12 cellular contexts compared by ENCODE assay signal in genomic region chr2:162243305-162243693, GRCh38. TPM values are rescaled to one million over a fixed set of nuclear protein-coding genes. Genes with fewer than 3 reads are reported as not detected.
DNase-seq lines count a peak whose midpoint lies in the region; ATAC-seq, FAIRE-seq and TF ChIP-seq lines count a peak whose summit lies in the region.
"Had no signal": no experiment of that assay in that cellular context is flagged by ENCODE, and none has a peak within 500 bp of the region (broad histone marks: within the 10 kb centered on the region; RNA-seq: fewer than 3 reads in every experiment).

A gene with protein sequence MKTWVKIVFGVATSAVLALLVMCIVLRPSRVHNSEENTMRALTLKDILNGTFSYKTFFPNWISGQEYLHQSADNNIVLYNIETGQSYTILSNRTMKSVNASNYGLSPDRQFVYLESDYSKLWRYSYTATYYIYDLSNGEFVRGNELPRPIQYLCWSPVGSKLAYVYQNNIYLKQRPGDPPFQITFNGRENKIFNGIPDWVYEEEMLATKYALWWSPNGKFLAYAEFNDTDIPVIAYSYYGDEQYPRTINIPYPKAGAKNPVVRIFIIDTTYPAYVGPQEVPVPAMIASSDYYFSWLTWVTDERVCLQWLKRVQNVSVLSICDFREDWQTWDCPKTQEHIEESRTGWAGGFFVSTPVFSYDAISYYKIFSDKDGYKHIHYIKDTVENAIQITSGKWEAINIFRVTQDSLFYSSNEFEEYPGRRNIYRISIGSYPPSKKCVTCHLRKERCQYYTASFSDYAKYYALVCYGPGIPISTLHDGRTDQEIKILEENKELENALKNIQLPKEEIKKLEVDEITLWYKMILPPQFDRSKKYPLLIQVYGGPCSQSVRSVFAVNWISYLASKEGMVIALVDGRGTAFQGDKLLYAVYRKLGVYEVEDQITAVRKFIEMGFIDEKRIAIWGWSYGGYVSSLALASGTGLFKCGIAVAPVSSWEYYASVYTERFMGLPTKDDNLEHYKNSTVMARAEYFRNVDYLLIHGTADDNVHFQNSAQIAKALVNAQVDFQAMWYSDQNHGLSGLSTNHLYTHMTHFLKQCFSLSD (minus strand): TSS chr2:162243445. CDS start chr2:162243327, 118 bp downstream.

- no peak for TF ChIP-seq POLR2A in A549 (IDR thresholded peaks at IDR 0.05; ENCODE audit: low read length)

- H3K18ac ChIP-seq in neuronal stem cell (ENCODE audit: low read length), result no peak within 1 kb of the TSS

- peaks cover 9% of the 10 kb centered on the region; the same call in 1 of the 2 replicates for H3K36me3 ChIP-seq in RWPE2 (ENCODE audit: low read depth)
- H3K36me3 ChIP-seq in fibroblast of lung (ENCODE audit: control insufficient read depth, insufficient read depth, low read length), result peaks cover 4% of the 10 kb centered on the region
- no peaks in the 10 kb centered on the region for H3K36me3 ChIP-seq in neuronal stem cell (replicated peaks in 1 of 2; ENCODE audit: control insufficient read depth in 2 of 2, insufficient read depth in 2 of 2, low read length in 2 of 2)

- no peak within 1 kb of the TSS for H2BK12ac ChIP-seq in neuronal stem cell (ENCODE audit: low read length)

- H3K9me3 Mint-ChIP-seq in activated CD8-positive, alpha-beta T cell treated with anti-CD3 and anti-CD28 coated beads for 36 hours, result no peaks in the 10 kb centered on the region
- no peaks in the 10 kb centered on the region for H3K9me3 Mint-ChIP-seq in activated T-helper 2 cell treated with anti-CD3 and anti-CD28 coated beads, Interferon-gamma antibody, Interleukin-2, Interleukin-4, amounts not matched to agents 10 μg/mL and 5 μg/mL and 100 μg/mL, durations not matched to agents 14 hours and 24 hours and 36 hours
- H3K9me3 Mint-ChIP-seq: dendritic cell treated with granulocyte-macrophage colony-stimulating factor and Interleukin-4, amounts not matched to agents 40 ng/mL and 50 ng/mL, for 4 days had no signal

- no peak within 1 kb of the TSS for H3K4me3 Mint-ChIP-seq in activated CD8-positive, alpha-beta T cell treated with anti-CD3 and anti-CD28 coated beads for 36 hours
- H3K4me3 Mint-ChIP-seq in activated T-helper 2 cell treated with anti-CD3 and anti-CD28 coated beads, Interferon-gamma antibody, Interleukin-2, Interleukin-4, amounts not matched to agents 10 μg/mL and 5 μg/mL and 100 μg/mL, durations not matched to agents 14 hours and 24 hours and 36 hours (ENCODE audit: low read depth), result no peak within 1 kb of the TSS
- H3K4me3 Mint-ChIP-seq: dendritic cell treated with granulocyte-macrophage colony-stimulating factor and Interleukin-4, amounts not matched to agents 40 ng/mL and 50 ng/mL, for 4 days had no signal

- H2BK15ac ChIP-seq in neuronal stem cell (ENCODE audit: low read length), result no peak within 1 kb of the TSS

- DNase-seq in A549 (ENCODE audit: low read depth in 1 of 2, low spot score in 1 of 2), result no peak
- no peak for DNase-seq in RWPE2 (ENCODE audit: low spot score)
- DNase-seq in fibroblast of lung (ENCODE audit: low read depth in 2 of 2), result peak; percentile 86 to 93
- peak; percentile 23 for DNase-seq in neuronal stem cell (ENCODE audit: low spot score)
- no peak for DNase-seq in activated CD8-positive, alpha-beta T cell treated with anti-CD3 and anti-CD28 coated beads for 36 hours
- no peak for DNase-seq in NCI-H2196 treated with DMSO at 0.1 percent for 48 hours (lab: John Stamatoyannopoulos, UW; ENCODE audit: unreplicated experiment)
- no peak for DNase-seq in activated T-helper 2 cell treated with anti-CD3 and anti-CD28 coated beads, Interferon-gamma antibody, Interleukin-2, Interleukin-4, amounts not matched to agents 10 μg/mL and 5 μg/mL and 100 μg/mL, durations not matched to agents 14 hours and 24 hours and 36 hours (ENCODE audit: low spot score)
- DNase-seq: 8988T; activated CD4-positive, alpha-beta T cell treated with anti-CD3 and anti-CD28 coated beads, Interleukin-2, amount 50 U/mL, for 48 hours had no signal

- no peaks in the 10 kb centered on the region for H4K20me1 ChIP-seq in fibroblast of lung (ENCODE audit: control insufficient read depth, extremely low read depth, insufficient read depth, low read length)

- no peak within 1 kb of the TSS for H2BK120ac ChIP-seq in neuronal stem cell (ENCODE audit: low read depth, low read length)

- no peak within 1 kb of the TSS for H2BK5ac ChIP-seq in neuronal stem cell (ENCODE audit: low read length)

- H3K14ac ChIP-seq in neuronal stem cell (ENCODE audit: low read length), result no peak within 1 kb of the TSS

- peak within 1 kb of the TSS; percentile 67 for H3K9ac ChIP-seq in fibroblast of lung (ENCODE audit: insufficient read depth, low read length)
- no peak within 1 kb of the TSS for H3K9ac ChIP-seq in neuronal stem cell (ENCODE audit: low read depth, low read length, poor library complexity)

- intact Hi-C loops in activated CD8-positive, alpha-beta T cell treated with anti-CD3 and anti-CD28 coated beads for 36 hours (cut with micrococcal nuclease), result no loop called here
- intact Hi-C loops in activated T-helper 2 cell treated with anti-CD3 and anti-CD28 coated beads, Interferon-gamma antibody, Interleukin-2, Interleukin-4, amounts not matched to agents 10 μg/mL and 5 μg/mL and 100 μg/mL, durations not matched to agents 14 hours and 24 hours and 36 hours (cut with micrococcal nuclease), result no loop called here

- no peak within 1 kb of the TSS for H4K8ac ChIP-seq in neuronal stem cell (ENCODE audit: low read depth, low read length)

- H4K91ac ChIP-seq in neuronal stem cell (ENCODE audit: low read depth, low read length, poor library complexity), result no peak within 1 kb of the TSS

- H3K4me1 ChIP-seq in A549 (peaks cover 6% of the 10 kb centered on the region; the same call in 2 of the 3 replicates), RWPE2 (ENCODE audit: insufficient read depth, poor library complexity, severe bottlenecking) (peaks cover 58% of the 10 kb centered on the region), fibroblast of lung (ENCODE audit: control insufficient read depth, extremely low read depth, insufficient read depth, low read length) (peaks cover 14% of the 10 kb centered on the region), neuronal stem cell (ENCODE audit: control insufficient read depth in 2 of 2, insufficient read depth in 1 of 2, low read depth in 1 of 2, low read length in 2 of 2) (peaks cover 0 to 3% of the 10 kb centered on the region in 2 donors)

- no peak within 1 kb of the TSS for H3K23ac ChIP-seq in neuronal stem cell (ENCODE audit: low read depth, low read length, poor library complexity)

- H3K27ac ChIP-seq in A549 (no peak within 1 kb of the TSS; a peak in 1 of 6 replicates), RWPE2 (ENCODE audit: poor library complexity, severe bottlenecking) (peak within 1 kb of the TSS; percentile 100), fibroblast of lung (ENCODE audit: insufficient read depth, low read length) (peak within 1 kb of the TSS; percentile 93), neuronal stem cell (replicated peaks; ENCODE audit: low read length) (peak within 1 kb of the TSS; percentile 37)

- H3K9me3 ChIP-seq in A549 (no peaks in the 10 kb centered on the region), RWPE2 (ENCODE audit: severe bottlenecking) (no peaks in the 10 kb centered on the region), fibroblast of lung (ENCODE audit: control insufficient read depth, insufficient read depth, low read depth, low read length) (no peaks in the 10 kb centered on the region), neuronal stem cell (replicated peaks in 1 of 2; ENCODE audit: control insufficient read depth in 2 of 2, insufficient read depth in 1 of 2, low read depth in 1 of 2, low read length in 2 of 2) (no peaks in the 10 kb centered on the region)

- WGBS in A549 (ENCODE audit: missing lambda C conversion rate), result 46% methylated on average over 6 of the region's 6 CpGs
- no CpG with 5 or more reads among the region's 6 CpGs for WGBS in neuronal stem cell (ENCODE audit: extremely low coverage in 2 of 2, insufficient read length in 2 of 2, insufficient replicate concordance in 1 of 2), 2 donors

- H3K27me3 Mint-ChIP-seq in activated CD8-positive, alpha-beta T cell treated with anti-CD3 and anti-CD28 coated beads for 36 hours, result peaks cover 17% of the 10 kb centered on the region
- peaks cover 40% of the 10 kb centered on the region for H3K27me3 Mint-ChIP-seq in activated T-helper 2 cell treated with anti-CD3 and anti-CD28 coated beads, Interferon-gamma antibody, Interleukin-2, Interleukin-4, amounts not matched to agents 10 μg/mL and 5 μg/mL and 100 μg/mL, durations not matched to agents 14 hours and 24 hours and 36 hours (ENCODE audit: low read depth)
- H3K27me3 Mint-ChIP-seq: dendritic cell treated with granulocyte-macrophage colony-stimulating factor and Interleukin-4, amounts not matched to agents 40 ng/mL and 50 ng/mL, for 4 days had no signal

- H3K4me2 ChIP-seq in A549 (peak within 1 kb of the TSS; percentile 28; the same call in 1 of the 3 replicates), fibroblast of lung (ENCODE audit: extremely low read depth, insufficient read depth, low read length) (peak within 1 kb of the TSS; percentile 89), neuronal stem cell (ENCODE audit: insufficient read depth, low read length, poor library complexity, severe bottlenecking) (peak within 1 kb of the TSS; percentile 11)

- CTCF ChIA-PET in A549 (lab: Yijun Ruan, JAX), result interaction anchor here (3.3 kb wide), 1 partner anchor 22 kb away, joined by 16 read pairs; no protein-coding TSS in a partner anchor
- CTCF ChIA-PET in activated CD8-positive, alpha-beta T cell treated with anti-CD3 and anti-CD28 coated beads for 36 hours (lab: Charles Lee), result interaction anchor here (0.7 to 4.1 kb wide), 3 partner anchors 11 to 23 kb away, joined by 3 to 29 read pairs (median 10); no protein-coding TSS in a partner anchor

- H3K4me1 Mint-ChIP-seq in activated CD8-positive, alpha-beta T cell treated with anti-CD3 and anti-CD28 coated beads for 36 hours (ENCODE audit: low read depth), result no peaks in the 10 kb centered on the region
- H3K4me1 Mint-ChIP-seq in activated T-helper 2 cell treated with anti-CD3 and anti-CD28 coated beads, Interferon-gamma antibody, Interleukin-2, Interleukin-4, amounts not matched to agents 10 μg/mL and 5 μg/mL and 100 μg/mL, durations not matched to agents 14 hours and 24 hours and 36 hours (ENCODE audit: low read depth), result no peaks in the 10 kb centered on the region

- no peak for FAIRE-seq in A549 (lab: Jason Lieb, UNC)

- POLR2A ChIA-PET in A549 (lab: Yijun Ruan, JAX), result no interaction called here
- POLR2A ChIA-PET in activated CD8-positive, alpha-beta T cell treated with anti-CD3 and anti-CD28 coated beads for 36 hours (lab: Charles Lee), result no interaction called here

- peaks cover 39% of the 10 kb centered on the region for H3K79me2 ChIP-seq in fibroblast of lung (ENCODE audit: control insufficient read depth, insufficient read depth, low read length)

- no peak for TF ChIP-seq RAD21 in A549 (conservative IDR thresholded peaks at IDR 0.05 in 1 of 2, IDR thresholded peaks at IDR 0.05 in 1 of 2)

- H2AFZ ChIP-seq in fibroblast of lung (ENCODE audit: low read length) (no peak within 1 kb of the TSS), neuronal stem cell (ENCODE audit: low read length) (no peak within 1 kb of the TSS)

- ATAC-seq in A549, result no peak
- ATAC-seq in RWPE2 (ENCODE audit: low read depth), result no peak; the same call in 2 of the 3 replicates
- no peak for ATAC-seq in HG03159 (IDR thresholded peaks at IDR 0.05; ENCODE audit: unreplicated experiment)
- ATAC-seq in activated CD8-positive, alpha-beta T cell treated with anti-CD3 and anti-CD28 coated beads for 36 hours, result no peak

- no peaks in the 10 kb centered on the region for H3K79me1 ChIP-seq in neuronal stem cell (ENCODE audit: low read depth, low read length)

- H3K4ac ChIP-seq in neuronal stem cell (ENCODE audit: low read length), result no peak within 1 kb of the TSS

- no peaks in the 10 kb centered on the region for H3K36me3 Mint-ChIP-seq in activated CD8-positive, alpha-beta T cell treated with anti-CD3 and anti-CD28 coated beads for 36 hours (ENCODE audit: low read depth)
- H3K36me3 Mint-ChIP-seq in activated T-helper 2 cell treated with anti-CD3 and anti-CD28 coated beads, Interferon-gamma antibody, Interleukin-2, Interleukin-4, amounts not matched to agents 10 μg/mL and 5 μg/mL and 100 μg/mL, durations not matched to agents 14 hours and 24 hours and 36 hours (ENCODE audit: low read depth), result no peaks in the 10 kb centered on the region

- H3K4me3 ChIP-seq in A549 (no peak within 1 kb of the TSS), RWPE2 (ENCODE audit: severe bottlenecking) (peak within 1 kb of the TSS; percentile 25), fibroblast of lung (replicated peaks in 1 of 4; ENCODE audit: control extremely low read depth in 1 of 4, insufficient read depth in 1 of 4, low read depth in 3 of 4, low read length in 4 of 4) (peak within 1 kb of the TSS; percentile 70 to 83 (median 76)), neuronal stem cell (ENCODE audit: low read length in 2 of 2) (no peak within 1 kb of the TSS)

- TF ChIP-seq EP300 in A549 (IDR thresholded peaks at IDR 0.05), result no peak

- no peak within 1 kb of the TSS for H2AK5ac ChIP-seq in neuronal stem cell (ENCODE audit: low read depth, low read length)

- TF ChIP-seq CTCF in A549 (IDR thresholded peaks at IDR 0.05) (no peak), RWPE2 (IDR thresholded peaks at IDR 0.05; ENCODE audit: poor library complexity, severe bottlenecking) (no peak), fibroblast of lung (conservative IDR thresholded peaks at IDR 0.05 in 1 of 2, IDR thresholded peaks at IDR 0.05 in 1 of 2; ENCODE audit: low read depth in 1 of 2, low read length in 2 of 2) (no peak)
- no peak for TF ChIP-seq CTCF in activated CD8-positive, alpha-beta T cell treated with anti-CD3 and anti-CD28 coated beads for 36 hours (IDR thresholded peaks at IDR 0.05)

- H3K27me3 ChIP-seq in RWPE2 (ENCODE audit: insufficient read depth, poor library complexity, severe bottlenecking) (no peaks in the 10 kb centered on the region), fibroblast of lung (ENCODE audit: control insufficient read depth, insufficient read depth, low read length) (no peaks in the 10 kb centered on the region), neuronal stem cell (ENCODE audit: control insufficient read depth in 3 of 3, insufficient read depth in 3 of 3, low read depth in 1 of 3, low read length in 3 of 3) (no peaks in the 10 kb centered on the region)

- no peak within 1 kb of the TSS for H3K27ac Mint-ChIP-seq in activated CD8-positive, alpha-beta T cell treated with anti-CD3 and anti-CD28 coated beads for 36 hours
- H3K27ac Mint-ChIP-seq in activated T-helper 2 cell treated with anti-CD3 and anti-CD28 coated beads, Interferon-gamma antibody, Interleukin-2, Interleukin-4, amounts not matched to agents 10 μg/mL and 5 μg/mL and 100 μg/mL, durations not matched to agents 14 hours and 24 hours and 36 hours, result no peak within 1 kb of the TSS
- H3K27ac Mint-ChIP-seq: dendritic cell treated with granulocyte-macrophage colony-stimulating factor and Interleukin-4, amounts not matched to agents 40 ng/mL and 50 ng/mL, for 4 days had no signal

RNA-seq across cellular contexts. Expression of the gene that starts here (rescaled TPM):
- polyA plus RNA-seq in A549 (2011; rRNA removed) (0.16 TPM in 1 of 2 replicates, not detected in the other), A549 (2017; fragmentation: RNase III; extraction: RNeasy Plus Mini Kit Qiagen cat#74134 plus additional on column Dnase treatment) (0.03 to 0.21 TPM (median 0.13 TPM) in 3 replicates), fibroblast of lung (116 and 140 TPM in 2 replicates)
- not detected in 2 replicates for polyA plus RNA-seq in A549 (2012; cell fraction: cytosol; rRNA removed)
- not detected in 2 replicates for polyA plus RNA-seq in A549 (2012; cell fraction: nucleus; rRNA removed)
- 0.19 TPM in 1 of 2 replicates, not detected in the other for polyA minus RNA-seq in A549 (2011; rRNA and poly(A)+ RNA removed)
- 81.9 and 96.1 TPM in 2 replicates for total RNA-seq in fibroblast of lung
- polyA plus RNA-seq in fibroblast of lung (2012), result 63.5 and 73.8 TPM in 2 replicates
- 7.8 and 12.8 TPM in 2 replicates for polyA minus RNA-seq in fibroblast of lung (ENCODE audit: low replicate concordance)
- polyA plus RNA-seq in neuronal stem cell (2013, experiment 1 of 2), result 0.13 TPM
- 0.28 TPM for polyA plus RNA-seq in neuronal stem cell (2013, experiment 2 of 2)
- total RNA-seq in activated CD8-positive, alpha-beta T cell treated with anti-CD3 and anti-CD28 coated beads for 36 hours, result not detected
- total RNA-seq in activated T-helper 2 cell treated with anti-CD3 and anti-CD28 coated beads, Interferon-gamma antibody, Interleukin-2, Interleukin-4, amounts not matched to agents 10 μg/mL and 5 μg/mL and 100 μg/mL, durations not matched to agents 14 hours and 24 hours and 36 hours, result not detected in 2 replicates
- total RNA-seq: mononuclear cell had no signal

Comparison
In these comparisons a context has a peak if more than half of its experiments do, and no peak if none do; other contexts are left out.
1. RNA of the gene that starts here (total RNA-seq): 81.9 to 96.1 TPM in fibroblast of lung; not detected in activated CD8-positive, alpha-beta T cell treated with anti-CD3 and anti-CD28 coated beads for 36 hours and not detected in activated T-helper 2 cell treated with anti-CD3 and anti-CD28 coated beads, Interferon-gamma antibody, Interleukin-2, Interleukin-4, amounts not matched to agents 10 μg/mL and 5 μg/mL and 100 μg/mL, durations not matched to agents 14 hours and 24 hours and 36 hours; every median in the first group is over 10 times any median in the second.
2. RNA of the gene that starts here (polyA plus RNA-seq): 63.5 to 140 TPM in fibroblast of lung; 0.03 to 0.21 TPM in A549; every median in the first group is over 10 times any median in the second.
3. DNase-seq: peak in fibroblast of lung (2 of 2) and neuronal stem cell (single experiment); none in A549 (0 of 2), RWPE2 (single experiment), activated CD8-positive, alpha-beta T cell treated with anti-CD3 and anti-CD28 coated beads for 36 hours (single experiment), NCI-H2196 treated with DMSO at 0.1 percent for 48 hours (single experiment) and activated T-helper 2 cell treated with anti-CD3 and anti-CD28 coated beads, Interferon-gamma antibody, Interleukin-2, Interleukin-4, amounts not matched to agents 10 μg/mL and 5 μg/mL and 100 μg/mL, durations not matched to agents 14 hours and 24 hours and 36 hours (single experiment).
4. H3K27ac ChIP-seq: peak in RWPE2 (single experiment), fibroblast of lung (single experiment) and neuronal stem cell (single experiment); none in A549 (0 of 2).
5. H3K4me2 ChIP-seq: peak in every context shown above with its lines; median percentile 89 in fibroblast of lung; 28 in A549; 11 in neuronal stem cell.
6. H3K4me3 ChIP-seq: peak in RWPE2 (single experiment) and fibroblast of lung (4 of 4); none in A549 (single experiment) and neuronal stem cell (0 of 2).